Comparison of ENCODE assay signal across 12 cellular contexts in the genomic region with DNA sequence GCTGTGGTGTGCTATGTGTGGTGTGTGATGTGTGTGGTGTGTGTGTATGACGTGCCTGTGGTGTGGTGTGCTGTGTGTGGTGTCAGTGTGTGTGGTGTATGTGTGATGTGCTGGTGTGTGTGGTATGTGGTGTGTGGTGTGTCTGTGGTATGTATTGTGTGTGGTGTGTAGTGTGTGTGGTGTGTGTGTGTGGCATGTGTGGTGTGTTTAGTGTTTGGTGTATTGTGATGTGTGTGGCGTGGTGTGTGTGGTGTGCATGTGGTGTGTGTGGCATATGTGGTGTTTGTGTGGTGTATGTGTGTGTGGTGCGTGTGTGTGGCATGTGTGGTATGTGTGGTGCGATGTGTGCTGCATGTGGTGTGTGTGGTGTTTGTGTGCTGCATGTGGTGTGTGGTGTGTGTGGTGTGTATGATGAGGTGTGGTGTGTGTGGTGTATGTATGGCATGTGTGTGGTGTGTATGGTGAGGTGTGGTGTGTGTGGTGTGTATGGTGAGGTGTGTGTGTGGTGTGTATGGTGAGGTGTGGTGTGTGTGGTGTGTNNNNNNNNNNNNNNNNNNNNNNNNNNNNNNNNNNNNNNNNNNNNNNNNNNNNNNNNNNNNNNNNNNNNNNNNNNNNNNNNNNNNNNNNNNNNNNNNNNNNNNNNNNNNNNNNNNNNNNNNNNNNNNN. TPM values are rescaled to one million over a fixed set of nuclear protein-coding genes. Genes with fewer than 3 reads are reported as not detected.
DNase-seq lines count a peak whose midpoint lies in the region; ATAC-seq and TF ChIP-seq lines count a peak whose summit lies in the region.
"Had no signal": no experiment of that assay in that cellular context is flagged by ENCODE, and none has a peak within 500 bp of the region (broad histone marks: within the 10 kb centered on the region; RNA-seq: fewer than 3 reads in every experiment).

No MANE protein-coding gene starts in this region.

- H3K4me3 Mint-ChIP-seq in activated CD4-positive, alpha-beta memory T cell treated with anti-CD3 and anti-CD28 coated beads for 36 hours: peak overlapping the region; percentile 1
- H3K4me3 Mint-ChIP-seq in glutamatergic neuron (ENCODE audit: unreplicated experiment): peak overlapping the region; percentile 36
- H3K4me3 Mint-ChIP-seq: neural crest cell had no signal

- no peak for ATAC-seq in HCT116

- H2AFZ ChIP-seq in HCT116 (ENCODE audit: low read depth, low read length, poor library complexity, severe bottlenecking): no peak overlapping the region

- H3K4me2 ChIP-seq in HCT116 (ENCODE audit: low read length): no peak overlapping the region

- no peak overlapping the region for H3K27ac Mint-ChIP-seq in activated CD4-positive, alpha-beta memory T cell treated with anti-CD3 and anti-CD28 coated beads for 36 hours
- peak overlapping the region; percentile 71 for H3K27ac Mint-ChIP-seq in glutamatergic neuron (ENCODE audit: unreplicated experiment)

- TF ChIP-seq CTCF in HCT116 (IDR thresholded peaks at IDR 0.05 in 2 of 3, conservative IDR thresholded peaks at IDR 0.05 in 1 of 3; ENCODE audit: borderline replicate concordance in 1 of 3, insufficient read depth in 1 of 3, low read depth in 2 of 3, low read length in 2 of 3): no peak
- TF ChIP-seq CTCF in glutamatergic neuron (IDR thresholded peaks at IDR 0.05; ENCODE audit: partially characterized antibody, unreplicated experiment): no peak

- no peaks in the 10 kb centered on the region for H3K79me2 ChIP-seq in HCT116 (ENCODE audit: insufficient read depth, low read length)

- H3K4me3 ChIP-seq in HCT116 (replicated peaks in 1 of 2; ENCODE audit: low read depth in 1 of 2, low read length in 2 of 2): no peak overlapping the region
- H3K4me3 ChIP-seq: ascending aorta, SK-N-MC had no signal

- H3K27me3 Mint-ChIP-seq in activated CD4-positive, alpha-beta memory T cell treated with anti-CD3 and anti-CD28 coated beads for 36 hours: peaks cover 4% of the 10 kb centered on the region
- peaks cover 5% of the 10 kb centered on the region for H3K27me3 Mint-ChIP-seq in glutamatergic neuron (ENCODE audit: unreplicated experiment)

- CTCF ChIA-PET in HCT116 (lab: Charles Lee): no interaction called here
- CTCF ChIA-PET in activated CD4-positive, alpha-beta memory T cell treated with anti-CD3 and anti-CD28 coated beads for 36 hours (lab: Charles Lee): no interaction called here

- no TSS peak for BruUV-seq in HCT116 (replicated peaks; lab: Mats Ljungman, UMichigan)

- no peaks in the 10 kb centered on the region for H3K4me1 ChIP-seq in HCT116 (ENCODE audit: control insufficient read depth in 1 of 2, insufficient read depth in 2 of 2, low read length in 2 of 2)

- H3K9me3 Mint-ChIP-seq in activated CD4-positive, alpha-beta memory T cell treated with anti-CD3 and anti-CD28 coated beads for 36 hours: no peaks in the 10 kb centered on the region
- H3K9me3 Mint-ChIP-seq in glutamatergic neuron (ENCODE audit: unreplicated experiment): peaks cover 16% of the 10 kb centered on the region

- H3K9me3 ChIP-seq in HCT116 (ENCODE audit: control insufficient read depth in 1 of 2, insufficient read depth in 1 of 2, low read depth in 1 of 2, low read length in 2 of 2): no peaks in the 10 kb centered on the region; a peak in 1 of 4 replicates
- H3K9me3 ChIP-seq: ascending aorta had no signal

- peak overlapping the region; percentile 2; the same call in 1 of the 2 replicates for H3K27ac ChIP-seq in HCT116 (ENCODE audit: low read depth, low read length)
- H3K27ac ChIP-seq: ascending aorta, SK-N-MC had no signal

- H3K9ac ChIP-seq in HCT116 (ENCODE audit: low read length): no peak overlapping the region

- TF ChIP-seq POLR2A in HCT116 (IDR thresholded peaks at IDR 0.05; ENCODE audit: borderline replicate concordance, extremely low read depth, insufficient read depth, insufficient read length): no peak

- no peaks in the 10 kb centered on the region for H4K20me1 ChIP-seq in HCT116 (ENCODE audit: insufficient read depth)

- no peaks in the 10 kb centered on the region for H3K36me3 Mint-ChIP-seq in activated CD4-positive, alpha-beta memory T cell treated with anti-CD3 and anti-CD28 coated beads for 36 hours
- H3K36me3 Mint-ChIP-seq in glutamatergic neuron (ENCODE audit: unreplicated experiment): no peaks in the 10 kb centered on the region

- intact Hi-C loops in HCT116 (cut with micrococcal nuclease): no loop called here
- intact Hi-C loops in activated CD4-positive, alpha-beta memory T cell treated with anti-CD3 and anti-CD28 coated beads for 36 hours (cut with micrococcal nuclease): no loop called here
- intact Hi-C loops in posterior vena cava (cut with DNase I): no loop called here

- H3K4me1 Mint-ChIP-seq in activated CD4-positive, alpha-beta memory T cell treated with anti-CD3 and anti-CD28 coated beads for 36 hours (ENCODE audit: low read depth): peaks cover 21% of the 10 kb centered on the region
- H3K4me1 Mint-ChIP-seq in glutamatergic neuron (ENCODE audit: low read depth, unreplicated experiment): peaks cover 8% of the 10 kb centered on the region

- H3K27me3 ChIP-seq in HCT116 (ENCODE audit: insufficient read depth, low read length): no peaks in the 10 kb centered on the region
- H3K27me3 ChIP-seq: ascending aorta had no signal

- peak; percentile 16 for DNase-seq in HCT116 (ENCODE audit: low read depth, low spot score)
- no peak for DNase-seq in activated CD4-positive, alpha-beta memory T cell treated with anti-CD3 and anti-CD28 coated beads for 36 hours
- no peak for DNase-seq in glutamatergic neuron
- DNase-seq in posterior vena cava (ENCODE audit: low spot score): peak; percentile 28
- DNase-seq in DMS79 (lab: John Stamatoyannopoulos, UW): no peak
- no peak for DNase-seq in effector CD4-positive, alpha-beta T cell
- no peak for DNase-seq in COR-L47 (lab: John Stamatoyannopoulos, UW)
- DNase-seq: erythroblast, NCI-H1092 treated with DMSO at 0.1 percent for 48 hours had no signal

- RAD21 ChIA-PET in HCT116 (lab: Charles Lee; ENCODE audit: low non-redundant PET in 1 of 2, low total read pairs in 2 of 2, uncharacterized antibody in 2 of 2, unreplicated experiment in 2 of 2): no interaction called here

- POLR2A ChIA-PET in HCT116 (lab: Charles Lee): no interaction called here
- POLR2A ChIA-PET in activated CD4-positive, alpha-beta memory T cell treated with anti-CD3 and anti-CD28 coated beads for 36 hours (lab: Charles Lee): no interaction called here

- no peaks in the 10 kb centered on the region for H3K9me2 ChIP-seq in HCT116 (ENCODE audit: insufficient read depth)

- no peak for TF ChIP-seq RAD21 in HCT116 (IDR thresholded peaks at IDR 0.05; ENCODE audit: low read depth)

- H3K36me3 ChIP-seq in HCT116 (ENCODE audit: control insufficient read depth in 1 of 2, insufficient read depth in 2 of 2, low read length in 2 of 2): no peaks in the 10 kb centered on the region
- H3K36me3 ChIP-seq: ascending aorta had no signal

TF ChIP-seq in HCT116, 20 proteins besides CTCF, POLR2A, EP300 and RAD21 (continues in another document):
- TF ChIP-seq SP1 (IDR thresholded peaks at IDR 0.05; ENCODE audit: low read depth): no peak
- no peak for TF ChIP-seq EGR1 (IDR thresholded peaks at IDR 0.05; ENCODE audit: low read depth)
- TF ChIP-seq JUND (IDR thresholded peaks at IDR 0.05): no peak
- no peak for TF ChIP-seq ZFX (IDR thresholded peaks at IDR 0.05)
- TF ChIP-seq POLR2AphosphoS5 (IDR thresholded peaks at IDR 0.05; ENCODE audit: low read depth, low read length): no peak
- no peak for TF ChIP-seq CBX3 (IDR thresholded peaks at IDR 0.05; ENCODE audit: low read depth)
- no peak for TF ChIP-seq TCF7L2 (IDR thresholded peaks at IDR 0.05; ENCODE audit: borderline replicate concordance, extremely low read depth, insufficient read depth, insufficient read length)
- no peak for TF ChIP-seq ZNF274 (IDR thresholded peaks at IDR 0.05; ENCODE audit: low read depth, low read length)
- TF ChIP-seq EZH2 (IDR thresholded peaks at IDR 0.05): no peak
- TF ChIP-seq, protein P1, sequence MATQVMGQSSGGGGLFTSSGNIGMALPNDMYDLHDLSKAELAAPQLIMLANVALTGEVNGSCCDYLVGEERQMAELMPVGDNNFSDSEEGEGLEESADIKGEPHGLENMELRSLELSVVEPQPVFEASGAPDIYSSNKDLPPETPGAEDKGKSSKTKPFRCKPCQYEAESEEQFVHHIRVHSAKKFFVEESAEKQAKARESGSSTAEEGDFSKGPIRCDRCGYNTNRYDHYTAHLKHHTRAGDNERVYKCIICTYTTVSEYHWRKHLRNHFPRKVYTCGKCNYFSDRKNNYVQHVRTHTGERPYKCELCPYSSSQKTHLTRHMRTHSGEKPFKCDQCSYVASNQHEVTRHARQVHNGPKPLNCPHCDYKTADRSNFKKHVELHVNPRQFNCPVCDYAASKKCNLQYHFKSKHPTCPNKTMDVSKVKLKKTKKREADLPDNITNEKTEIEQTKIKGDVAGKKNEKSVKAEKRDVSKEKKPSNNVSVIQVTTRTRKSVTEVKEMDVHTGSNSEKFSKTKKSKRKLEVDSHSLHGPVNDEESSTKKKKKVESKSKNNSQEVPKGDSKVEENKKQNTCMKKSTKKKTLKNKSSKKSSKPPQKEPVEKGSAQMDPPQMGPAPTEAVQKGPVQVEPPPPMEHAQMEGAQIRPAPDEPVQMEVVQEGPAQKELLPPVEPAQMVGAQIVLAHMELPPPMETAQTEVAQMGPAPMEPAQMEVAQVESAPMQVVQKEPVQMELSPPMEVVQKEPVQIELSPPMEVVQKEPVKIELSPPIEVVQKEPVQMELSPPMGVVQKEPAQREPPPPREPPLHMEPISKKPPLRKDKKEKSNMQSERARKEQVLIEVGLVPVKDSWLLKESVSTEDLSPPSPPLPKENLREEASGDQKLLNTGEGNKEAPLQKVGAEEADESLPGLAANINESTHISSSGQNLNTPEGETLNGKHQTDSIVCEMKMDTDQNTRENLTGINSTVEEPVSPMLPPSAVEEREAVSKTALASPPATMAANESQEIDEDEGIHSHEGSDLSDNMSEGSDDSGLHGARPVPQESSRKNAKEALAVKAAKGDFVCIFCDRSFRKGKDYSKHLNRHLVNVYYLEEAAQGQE (IDR thresholded peaks at IDR 0.05; ENCODE audit: low read depth): no peak
- no peak for TF ChIP-seq ELF1 (IDR thresholded peaks at IDR 0.05; ENCODE audit: borderline replicate concordance, low read depth)
- no peak for TF ChIP-seq SRF (IDR thresholded peaks at IDR 0.05; ENCODE audit: low read depth)

RNA-seq across cellular contexts. Expression of gene RNU6ATAC, which starts 18.3 kb away (rescaled TPM):
- total RNA-seq in HCT116 (2021; ENCODE audit: unreplicated experiment) (57.2 TPM), glutamatergic neuron (ENCODE audit: unreplicated experiment) (121 TPM), posterior vena cava (100 to 1,000 TPM; 327 to 473 TPM)
- not detected in 2 replicates for polyA plus RNA-seq in HCT116 (2012)
- 10 to 100 TPM; 25.8 to 41.0 TPM for total RNA-seq in activated CD4-positive, alpha-beta memory T cell treated with anti-CD3 and anti-CD28 coated beads for 36 hours
- total RNA-seq: ascending aorta had no signal

RNA-seq across cellular contexts. Expression of gene WDR5, which starts 46.8 kb away (rescaled TPM):
- 55.8 TPM for total RNA-seq in HCT116 (2021; ENCODE audit: unreplicated experiment)
- polyA plus RNA-seq in HCT116 (2012): 31.4 and 36.2 TPM in 2 replicates
- total RNA-seq in activated CD4-positive, alpha-beta memory T cell treated with anti-CD3 and anti-CD28 coated beads for 36 hours: 10 to 100 TPM; 41.6 to 43.0 TPM
- 45.9 TPM for total RNA-seq in glutamatergic neuron (ENCODE audit: unreplicated experiment)
- total RNA-seq in posterior vena cava: 10 to 100 TPM; 17.0 to 17.1 TPM

Comparison
In these comparisons a context has a peak if more than half of its experiments do, and no peak if none do; other contexts are left out.
1. DNase-seq: peak in HCT116 (single experiment) and posterior vena cava (single experiment); none in activated CD4-positive, alpha-beta memory T cell treated with anti-CD3 and anti-CD28 coated beads for 36 hours (single experiment), glutamatergic neuron (single experiment), DMS79 (single experiment), effector CD4-positive, alpha-beta T cell (single experiment) and COR-L47 (single experiment).